Comparison of ENCODE assay signal across 1 cellular context in genomic region chr2:96859338-96859649, GRCh38.
TF ChIP-seq lines count a peak whose summit lies in the region.

No MANE protein-coding gene starts in this region.

TF ChIP-seq in IMR-90, 13 proteins besides CTCF, POLR2A, EP300 and RAD21 (continued from another document):
- TF ChIP-seq SMC3 (IDR thresholded peaks at IDR 0.05; ENCODE audit: low read depth, low read length) (no peak), FOS (IDR thresholded peaks at IDR 0.05; ENCODE audit: low read depth, low read length) (no peak), RCOR1 (IDR thresholded peaks at IDR 0.05; ENCODE audit: insufficient replicate concordance, low read length) (no peak), RFX5 (IDR thresholded peaks at IDR 0.05; ENCODE audit: low read depth, low read length) (no peak), MAFK (IDR thresholded peaks at IDR 0.05; ENCODE audit: low read depth, low read length) (no peak), NFE2L2 (IDR thresholded peaks at IDR 0.05; ENCODE audit: low read depth, low read length) (no peak), MXI1 (IDR thresholded peaks at IDR 0.05; ENCODE audit: borderline replicate concordance, low read depth, low read length) (no peak), BHLHE40 (IDR thresholded peaks at IDR 0.05; ENCODE audit: low read depth, low read length) (no peak), USF2 (IDR thresholded peaks at IDR 0.05; ENCODE audit: low read depth, low read length) (no peak), CHD1 (IDR thresholded peaks at IDR 0.05; ENCODE audit: low read depth, low read length) (no peak)
TF ChIP-seq in IMR-90: peak in this region for 0.
